19 cellular contexts compared by ENCODE assay signal in genomic region chr7:79612903-79613302, GRCh38.
"Had no signal": no experiment of that assay in that cellular context is flagged by ENCODE, and none has a peak within 500 bp of the region (broad histone marks: within the 10 kb centered on the region; RNA-seq: fewer than 3 reads in every experiment).

No MANE protein-coding gene starts in this region.

- H3K36me3 ChIP-seq: SJSA1 had no signal

- H3K4me1 ChIP-seq: SJSA1 had no signal

- H3K27me3 ChIP-seq: SJSA1 had no signal

- H3K27ac ChIP-seq: SJSA1, SK-N-MC had no signal

- DNase-seq: KBM-7, MV-4-11, NCI-H1048, NCI-H1105, NCI-H1417, NCI-H1436 treated with DMSO at 0.1 percent for 48 hours, NCI-H1694, NCI-H187 treated with DMSO at 0.1 percent for 48 hours, NCI-H2029 treated with DMSO at 0.1 percent for 48 hours, NCI-H2227 treated with DMSO at 0.1 percent for 48 hours, NCI-H524, NCI-H526 treated with DMSO at 0.1 percent for 48 hours, NCI-H774, Right ventricle myocardium superior, RPMI8226, SIG-M5 had no signal

- H3K9me3 ChIP-seq: SJSA1 had no signal

- FAIRE-seq: RCC 7860 had no signal

- H3K4me3 ChIP-seq: SJSA1, SK-N-MC had no signal
